27 cellular contexts compared by ENCODE assay signal in the genomic region with DNA sequence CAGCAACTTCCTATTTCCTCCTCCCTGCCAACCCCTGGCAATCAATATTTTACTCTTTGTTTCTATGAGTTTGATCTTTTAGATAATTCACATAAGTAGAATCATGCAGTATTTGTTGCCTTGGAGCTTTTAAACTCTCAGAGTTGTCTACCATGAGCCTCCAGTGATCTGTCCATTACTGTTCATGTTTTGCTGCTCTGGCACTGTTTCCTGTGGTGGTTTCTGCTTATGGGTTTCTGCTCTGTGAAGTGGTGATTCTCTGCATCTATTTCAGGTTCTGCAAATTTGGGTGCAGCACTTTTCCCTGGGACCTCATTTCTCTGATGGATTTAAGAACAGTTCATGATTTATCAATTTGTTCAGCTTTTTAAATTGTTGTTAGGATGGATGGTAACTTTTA.
"Had no signal": no experiment of that assay in that cellular context is flagged by ENCODE, and none has a peak within 500 bp of the region (broad histone marks: within the 10 kb centered on the region; RNA-seq: fewer than 3 reads in every experiment).

No MANE protein-coding gene starts in this region.

- H3K4me3 ChIP-seq: left lung, lower lobe of right lung, pancreas, prostate gland, skin epidermis, tibial nerve, uterus had no signal

- H3K36me3 Mint-ChIP-seq: immature natural killer cell; naive thymus-derived CD8-positive, alpha-beta T cell; type B pancreatic cell had no signal

- H3K27me3 ChIP-seq: left lung, pancreas, tibial nerve, uterus had no signal

- H3K4me1 ChIP-seq: left lung, lower lobe of right lung, pancreas, prostate gland, tibial nerve, uterus had no signal

- H3K4me3 Mint-ChIP-seq: immature natural killer cell; naive thymus-derived CD8-positive, alpha-beta T cell; nephron; neural crest cell; stimulated activated naive CD8-positive, alpha-beta T cell treated with anti-CD3 and anti-CD28 coated beads, Interleukin-15, Interleukin-2, amounts not matched to agents 100 ng/mL and 50 ng/mL, for 24 hours; type B pancreatic cell had no signal

- DNase-seq: immature natural killer cell; kidney; left colon; left lung; lower lobe of right lung; mammary epithelial cell; mesenchymal stem cell; naive thymus-derived CD8-positive, alpha-beta T cell; nucleus accumbens; pancreas; posterior cingulate gyrus; retina; right cardiac atrium; stimulated activated CD4-positive, alpha-beta T cell treated with anti-CD3 and anti-CD28 coated beads, Interleukin-12 subunit alpha, Interleukin-12 subunit beta, amount 100 ng/mL, for 4 hours; stimulated activated CD4-positive, alpha-beta T cell treated with anti-CD3 and anti-CD28 coated beads, Interleukin-15, amount 100 ng/mL, for 24 hours; stimulated activated CD4-positive, alpha-beta T cell treated with anti-CD3 and anti-CD28 coated beads, Interleukin-2, amount 100 ng/mL, for 24 hours; stimulated activated CD4-positive, alpha-beta T cell treated with anti-CD3 and anti-CD28 coated beads, Interleukin-4, amount 100 ng/mL, for 1 hour; stimulated activated naive CD4-positive, alpha-beta T cell; uterus had no signal

- H3K9me3 ChIP-seq: left lung, lower lobe of right lung, pancreas, prostate gland, tibial nerve, uterus had no signal

- H3K4me1 Mint-ChIP-seq: immature natural killer cell, nephron had no signal

- H3K27ac Mint-ChIP-seq: immature natural killer cell; naive thymus-derived CD8-positive, alpha-beta T cell; nephron; stimulated activated naive CD8-positive, alpha-beta T cell treated with anti-CD3 and anti-CD28 coated beads, Interleukin-15, Interleukin-2, amounts not matched to agents 100 ng/mL and 50 ng/mL, for 24 hours; type B pancreatic cell had no signal

- ATAC-seq: left colon; left lung; lower lobe of right lung; naive thymus-derived CD8-positive, alpha-beta T cell; pancreas; right cardiac atrium; sciatic nerve had no signal

- H3K9me3 Mint-ChIP-seq: nephron; neural crest cell; stimulated activated naive CD8-positive, alpha-beta T cell treated with anti-CD3 and anti-CD28 coated beads, Interleukin-15, Interleukin-2, amounts not matched to agents 100 ng/mL and 50 ng/mL, for 24 hours; type B pancreatic cell had no signal

- H3K36me3 ChIP-seq: left lung, lower lobe of right lung, pancreas, prostate gland, tibial nerve, uterus had no signal

- H3K27ac ChIP-seq: left lung, lower lobe of right lung, pancreas, prostate gland, skin epidermis, tibial nerve, uterus had no signal

- H3K27me3 Mint-ChIP-seq: stimulated activated naive CD8-positive, alpha-beta T cell treated with anti-CD3 and anti-CD28 coated beads, Interleukin-15, Interleukin-2, amounts not matched to agents 100 ng/mL and 50 ng/mL, for 24 hours; type B pancreatic cell had no signal
